6 cellular contexts compared by ENCODE assay signal in genomic region chr11:308740-309557, GRCh38. TPM values are rescaled to one million over a fixed set of nuclear protein-coding genes. Genes with fewer than 3 reads are reported as not detected.
DNase-seq lines count a peak whose midpoint lies in the region; ATAC-seq and TF ChIP-seq lines count a peak whose summit lies in the region.
"Not testable (repeated sequence)": the region's sequence is repeated elsewhere in the genome, so short reads cannot be mapped to it uniquely, and the experiment has no call there.

No MANE protein-coding gene starts in this region.

- peaks cover 46% of the 10 kb centered on the region for H3K4me1 Mint-ChIP-seq in type B pancreatic cell (ENCODE audit: unreplicated experiment)

- not testable (repeated sequence) for H2AFZ ChIP-seq in osteoblast (ENCODE audit: low read length)

- H3K4me1 ChIP-seq in right atrium auricular region (peaks cover 0 to 27% of the 10 kb centered on the region in 2 donors), osteoblast (ENCODE audit: insufficient read depth, low read length) (peaks cover 30% of the 10 kb centered on the region)

- H3K9me3 ChIP-seq in right atrium auricular region; osteoblast (ENCODE audit: low read depth, low read length): not testable (repeated sequence)

- H3K36me3 ChIP-seq in H7 (replicated peaks; ENCODE audit: control insufficient read depth, insufficient read depth, low read length); right atrium auricular region; osteoblast (ENCODE audit: insufficient read depth, low read length): not testable (repeated sequence)

- H3K27ac ChIP-seq in right atrium auricular region (peak overlapping the region; percentile 83 to 87), osteoblast (ENCODE audit: low read depth, low read length) (peak overlapping the region; percentile 48)

- not testable (repeated sequence) for H4K20me1 ChIP-seq in osteoblast (ENCODE audit: insufficient read depth, low read length)

- not testable (repeated sequence) for DNase-seq in H7; right atrium auricular region (ENCODE audit: low spot score); type B pancreatic cell (ENCODE audit: extremely low spot score, unreplicated experiment)
- DNase-seq in cardiac fibroblast (ENCODE audit: low read depth in 2 of 2), result peak in 1 of 2 donors; percentile 12
- peak; percentile 71 for DNase-seq in osteoblast (ENCODE audit: insufficient read length, low spot score, missing footprints)

- H3K9me3 Mint-ChIP-seq in type B pancreatic cell, result not testable (repeated sequence)

- TF ChIP-seq CTCF in cardiac fibroblast (IDR thresholded peaks at IDR 0.05; ENCODE audit: low read depth, low read length); right atrium auricular region (IDR thresholded peaks at IDR 0.05); osteoblast (IDR thresholded peaks at IDR 0.05; ENCODE audit: extremely low read depth, low read depth, low read length); type B pancreatic cell (conservative IDR thresholded peaks at IDR 0.05): not testable (repeated sequence)

- peak overlapping the region; percentile 94 for H3K4me2 ChIP-seq in osteoblast (ENCODE audit: insufficient read depth, low read length)

- peak overlapping the region; percentile 27 for H3K4me3 ChIP-seq in H7 (ENCODE audit: insufficient read depth, low read depth, low read length)
- H3K4me3 ChIP-seq in cardiac fibroblast (replicated peaks in 1 of 2; ENCODE audit: low read depth in 2 of 2, low read length in 2 of 2), result peak overlapping the region; percentile 54 to 60
- H3K4me3 ChIP-seq in right atrium auricular region, result peak overlapping the region; percentile 50 to 57
- H3K4me3 ChIP-seq in osteoblast (ENCODE audit: insufficient read depth, low read length), result peak overlapping the region; percentile 83

- H3K4me3 Mint-ChIP-seq in type B pancreatic cell, result peak overlapping the region; percentile 90

- H3K79me2 ChIP-seq in osteoblast (ENCODE audit: insufficient read depth, low read length), result peaks cover 19% of the 10 kb centered on the region

- H3K27me3 ChIP-seq in H7 (ENCODE audit: control insufficient read depth, insufficient read depth, low read length); right atrium auricular region; osteoblast (ENCODE audit: insufficient read depth, low read length): not testable (repeated sequence)

- peak; percentile 2 to 4 for ATAC-seq in activated CD4-positive, CD25-positive, alpha-beta regulatory T cell treated with anti-CD3 and anti-CD28 coated beads, Interleukin-2, amount 50 U/mL, for 24 hours

- not testable (repeated sequence) for H3K36me3 Mint-ChIP-seq in type B pancreatic cell

- H3K27me3 Mint-ChIP-seq in type B pancreatic cell, result peaks cover 20% of the 10 kb centered on the region

- H3K27ac Mint-ChIP-seq in type B pancreatic cell, result peak overlapping the region; percentile 98

RNA-seq across cellular contexts. Expression of gene IFITM2, which starts 1.3 kb away (rescaled TPM):
- 374 and 379 TPM in 2 replicates for total RNA-seq in H7 (2014; rRNA removed; shearing (Covaris generic))
- total RNA-seq in right atrium auricular region (100 to 1,000 TPM; 120 to 296 TPM), osteoblast (54.5 and 105 TPM in 2 replicates), type B pancreatic cell (ENCODE audit: low replicate concordance) (109 and 238 TPM in 2 replicates)

RNA-seq across cellular contexts. Expression of gene IFITM1, which starts 4.9 kb away (rescaled TPM):
- 1,398 and 1,404 TPM in 2 replicates for total RNA-seq in H7 (2014; rRNA removed; shearing (Covaris generic))
- total RNA-seq in right atrium auricular region, result 100 to 1,000 TPM in 1 of 2 donors, 10 to 100 TPM in 1; 82.3 to 241 TPM
- total RNA-seq in osteoblast, result 48.6 and 64.4 TPM in 2 replicates
- total RNA-seq in type B pancreatic cell (ENCODE audit: low replicate concordance), result 34.1 and 192 TPM in 2 replicates

RNA-seq across cellular contexts. Expression of gene IFITM5, which starts 9.6 kb away (rescaled TPM):
- total RNA-seq in H7 (2014; rRNA removed; shearing (Covaris generic)), result not detected in 2 replicates
- not detected for total RNA-seq in right atrium auricular region
- total RNA-seq in osteoblast, result not detected in 2 replicates
- total RNA-seq in type B pancreatic cell (ENCODE audit: low replicate concordance), result not detected in 2 replicates

RNA-seq across cellular contexts. Expression of gene IFITM3, which starts 11.7 kb away (rescaled TPM):
- 278 and 328 TPM in 2 replicates for total RNA-seq in H7 (2014; rRNA removed; shearing (Covaris generic))
- total RNA-seq in right atrium auricular region, result 100 to 1,000 TPM; 156 to 372 TPM
- total RNA-seq in osteoblast, result 98.4 and 116 TPM in 2 replicates
- 175 and 354 TPM in 2 replicates for total RNA-seq in type B pancreatic cell (ENCODE audit: low replicate concordance)

RNA-seq across cellular contexts. Expression of gene PGGHG, which starts 20.0 kb away (rescaled TPM):
- 69.0 and 102 TPM in 2 replicates for total RNA-seq in H7 (2014; rRNA removed; shearing (Covaris generic))
- total RNA-seq in right atrium auricular region (1 to 10 TPM; 4.9 to 9.4 TPM), osteoblast (7.7 and 8.7 TPM in 2 replicates), type B pancreatic cell (ENCODE audit: low replicate concordance) (12.6 and 32.5 TPM in 2 replicates)

Comparison
In these comparisons a context has a peak if more than half of its experiments do, and no peak if none do; other contexts are left out.
1. H3K4me3 ChIP-seq: peak in every context shown above with its lines; median percentile 83 in osteoblast; 57 in cardiac fibroblast; 54 in right atrium auricular region; 27 in H7.